In the genomic region with DNA sequence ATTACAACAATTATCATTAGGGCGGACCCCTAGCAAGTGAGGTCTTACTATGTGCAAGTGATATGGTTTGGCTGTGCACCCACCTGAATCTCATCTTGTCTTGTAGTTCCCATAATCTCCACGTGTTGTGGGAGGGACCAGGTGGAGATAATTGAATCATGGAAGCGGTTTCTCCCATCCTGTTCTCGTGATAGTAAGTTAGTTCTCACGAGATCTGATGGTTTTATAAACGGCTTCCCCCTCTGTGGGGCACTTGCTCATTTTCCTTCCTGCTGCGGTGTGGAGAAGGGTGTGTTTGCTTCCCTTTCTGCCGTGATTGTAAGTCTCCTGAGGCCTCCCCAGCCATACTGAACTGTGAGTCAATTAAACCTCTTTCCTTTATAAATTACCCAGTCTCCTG, we compare ENCODE assay signal across 17 cellular contexts.
DNase-seq lines count a peak whose midpoint lies in the region; ATAC-seq, FAIRE-seq and TF ChIP-seq lines count a peak whose summit lies in the region.
"Had no signal": no experiment of that assay in that cellular context is flagged by ENCODE, and none has a peak within 500 bp of the region (broad histone marks: within the 10 kb centered on the region; RNA-seq: fewer than 3 reads in every experiment).

No MANE protein-coding gene starts in this region.

- no peaks in the 10 kb centered on the region for H3K9me1 ChIP-seq in K562 (ENCODE audit: control insufficient read depth, insufficient read depth, low read length)

- H4K20me1 ChIP-seq in GM23338 (replicated peaks; ENCODE audit: insufficient read depth) (no peaks in the 10 kb centered on the region), K562 (replicated peaks; ENCODE audit: control insufficient read depth, insufficient read depth, low read length) (no peaks in the 10 kb centered on the region)

- no peaks in the 10 kb centered on the region for H3K4me1 ChIP-seq in A549
- H3K4me1 ChIP-seq in GM23338 (ENCODE audit: insufficient read depth) = no peaks in the 10 kb centered on the region
- no peaks in the 10 kb centered on the region for H3K4me1 ChIP-seq in K562 (replicated peaks in 1 of 2; ENCODE audit: control insufficient read depth in 2 of 2, insufficient read depth in 2 of 2, low read length in 2 of 2)

- in situ Hi-C loops in K562 (cut with MboI) = no loop called here

- CTCF ChIA-PET in A549 (lab: Yijun Ruan, JAX) (no interaction called here), K562 (lab: Yijun Ruan, JAX; ENCODE audit: low intra/inter-chr PET ratio) (no interaction called here), WTC11 (lab: Charles Lee) (no interaction called here)

- H3K4me3 Mint-ChIP-seq in GM23338 (no peak overlapping the region), WTC11 (no peak overlapping the region)
- H3K4me3 Mint-ChIP-seq: CD4-positive, alpha-beta memory T cell; H9 had no signal

- H3K27ac Mint-ChIP-seq in GM23338 (no peak overlapping the region), WTC11 (no peak overlapping the region)
- H3K27ac Mint-ChIP-seq: CD4-positive, alpha-beta memory T cell; H9 had no signal

- TF ChIP-seq EP300 in A549 (IDR thresholded peaks at IDR 0.05) (no peak), K562 (IDR thresholded peaks at IDR 0.05; ENCODE audit: low read length) (no peak)

- no TSS peak for BruUV-seq in K562 (replicated peaks; lab: Mats Ljungman, UMichigan)

- no peak for FAIRE-seq in A549 (lab: Jason Lieb, UNC)
- FAIRE-seq in K562 (lab: Jason Lieb, UNC) = peak; percentile 42
- FAIRE-seq: G401.6, GM12892 had no signal

- H3K36me3 Mint-ChIP-seq in GM23338 (ENCODE audit: low read depth) = no peaks in the 10 kb centered on the region
- no peaks in the 10 kb centered on the region for H3K36me3 Mint-ChIP-seq in WTC11
- H3K36me3 Mint-ChIP-seq: CD4-positive, alpha-beta memory T cell had no signal

- H3K4me1 Mint-ChIP-seq in GM23338 = peaks cover under 1% of the 10 kb centered on the region; the same call in 1 of the 3 replicates
- peaks cover under 1% of the 10 kb centered on the region for H3K4me1 Mint-ChIP-seq in WTC11
- H3K4me1 Mint-ChIP-seq: CD4-positive, alpha-beta memory T cell had no signal

- TF ChIP-seq RAD21 in A549 (conservative IDR thresholded peaks at IDR 0.05 in 1 of 2, IDR thresholded peaks at IDR 0.05 in 1 of 2) (no peak), K562 (CRISPR knock-in tag; conservative IDR thresholded peaks at IDR 0.05 in 1 of 2, IDR thresholded peaks at IDR 0.05 in 1 of 2) (no peak)

- no peak for TF ChIP-seq POLR2A in A549 (IDR thresholded peaks at IDR 0.05; ENCODE audit: low read length)
- no peak for TF ChIP-seq POLR2A in K562 (conservative IDR thresholded peaks at IDR 0.05)

- H2AFZ ChIP-seq in GM23338 (peak overlapping the region; percentile 88; the same call in 1 of the 2 replicates), K562 (ENCODE audit: low read depth, low read length) (no peak overlapping the region)

- H3K36me3 ChIP-seq in GM23338 (ENCODE audit: insufficient read depth) = no peaks in the 10 kb centered on the region
- no peaks in the 10 kb centered on the region for H3K36me3 ChIP-seq in K562 (ENCODE audit: control insufficient read depth, insufficient read depth, low read length)

- no peak for TF ChIP-seq CTCF in A549 (IDR thresholded peaks at IDR 0.05)
- no peak for TF ChIP-seq CTCF in GM23338 (conservative IDR thresholded peaks at IDR 0.05; ENCODE audit: low read depth in 2 of 2)
- TF ChIP-seq CTCF in K562 (IDR thresholded peaks at IDR 0.05 in 2 of 3, conservative IDR thresholded peaks at IDR 0.05 in 1 of 3; ENCODE audit: insufficient read depth in 2 of 3, low read depth in 1 of 3, low read length in 3 of 3) = no peak
- TF ChIP-seq CTCF in WTC11 (IDR thresholded peaks at IDR 0.05) = no peak

- ATAC-seq in A549 (no peak), GM23338 (no peak), K562 (peak; percentile 39; the same call in 2 of the 3 replicates), WTC11 (no peak)
- ATAC-seq: HCT116 had no signal

- H3K4me2 ChIP-seq in A549 (peak overlapping the region; percentile 29; the same call in 2 of the 3 replicates), GM23338 (no peak overlapping the region), K562 (ENCODE audit: insufficient read depth, low read length) (no peak overlapping the region)

- H3K9me3 ChIP-seq in A549 (peaks cover 14% of the 10 kb centered on the region; the same call in 1 of the 3 replicates), K562 (replicated peaks; ENCODE audit: control insufficient read depth, insufficient read depth, low read depth, low read length) (peaks cover 8% of the 10 kb centered on the region; the same call in 1 of the 2 replicates)

- H3K27ac ChIP-seq in A549 (no peak overlapping the region), GM23338 (ENCODE audit: low read depth) (no peak overlapping the region), K562 (ENCODE audit: extremely low read depth, low read depth, low read length) (no peak overlapping the region)

- no peaks in the 10 kb centered on the region for H3K9me2 ChIP-seq in GM23338 (ENCODE audit: insufficient read depth)

- H3K9me3 Mint-ChIP-seq in GM23338 (no peaks in the 10 kb centered on the region), WTC11 (no peaks in the 10 kb centered on the region)
- H3K9me3 Mint-ChIP-seq: H9 had no signal

- peak in 1 of 2 experiments; percentile 3 for DNase-seq in A549 (ENCODE audit: low read depth in 1 of 2, low spot score in 1 of 2)
- DNase-seq in GM23338 (ENCODE audit: low spot score) = peak; percentile 6
- DNase-seq in NAMALWA (ENCODE audit: low spot score) = peak; percentile 31
- no peak for DNase-seq in K562 (ENCODE audit: extremely low read depth in 1 of 4, low spot score in 3 of 4)
- no peak for DNase-seq in kidney glomerular epithelial cell (lab: John Stamatoyannopoulos, UW)
- DNase-seq in WTC11 (ENCODE audit: low spot score) = no peak
- no peak for DNase-seq in NCI-H748 treated with DMSO at 0.1 percent for 48 hours (lab: John Stamatoyannopoulos, UW)
- DNase-seq: 8988T; C1 segment of cervical spinal cord; Caco-2; CD4-positive, alpha-beta memory T cell; DMS153; DND-41; H9 had no signal

- H3K27me3 ChIP-seq in GM23338 (ENCODE audit: insufficient read depth) (no peaks in the 10 kb centered on the region), K562 (ENCODE audit: control insufficient read depth in 2 of 2, insufficient read depth in 2 of 2, low read length in 2 of 2) (no peaks in the 10 kb centered on the region)

- H3K27me3 Mint-ChIP-seq in GM23338 (ENCODE audit: insufficient read depth, low read depth, poor library complexity) (no peaks in the 10 kb centered on the region), WTC11 (ENCODE audit: low read depth) (no peaks in the 10 kb centered on the region)

- POLR2A ChIA-PET in A549 (lab: Yijun Ruan, JAX) = no interaction called here
- POLR2A ChIA-PET in K562 (lab: Yijun Ruan, JAX) = no interaction called here
- POLR2A ChIA-PET in WTC11 (lab: Charles Lee) = interaction anchor here (0.7 kb wide), 1 partner anchor 14 kb away, joined by 4 read pairs; no protein-coding TSS in a partner anchor

- intact Hi-C loops in K562 (cut with micrococcal nuclease) = no loop called here

- H3K79me2 ChIP-seq in GM23338 (replicated peaks; ENCODE audit: insufficient read depth) (no peaks in the 10 kb centered on the region), K562 (ENCODE audit: control insufficient read depth, insufficient read depth, low read length) (no peaks in the 10 kb centered on the region)

- H3F3A ChIP-seq in GM23338 (replicated peaks; ENCODE audit: low read depth) = no peaks in the 10 kb centered on the region

- H3K9ac ChIP-seq in K562 (ENCODE audit: insufficient read depth in 1 of 2, low read depth in 2 of 2, low read length in 2 of 2) = no peak overlapping the region

- H3K4me3 ChIP-seq in A549 (no peak overlapping the region), GM23338 (no peak overlapping the region), K562 (no peak overlapping the region)

- 12% methylated on average over 8 of the region's 8 CpGs for WGBS in A549 (ENCODE audit: missing lambda C conversion rate)
- WGBS in K562 (ENCODE audit: insufficient coverage, low coverage, missing lambda C conversion rate) = 13% methylated on average over 8 of the region's 8 CpGs

TF ChIP-seq in A549, 52 proteins besides CTCF, POLR2A, EP300 and RAD21 (continues in another document):
- TF ChIP-seq JUN (IDR thresholded peaks at IDR 0.05) (no peak), RARB (CRISPR knock-in tag; IDR thresholded peaks at IDR 0.05) (no peak), SREBF2 (IDR thresholded peaks at IDR 0.05) (no peak), EHF (CRISPR knock-in tag; IDR thresholded peaks at IDR 0.05) (no peak)

TF ChIP-seq in GM23338, 12 proteins besides CTCF, POLR2A, EP300 and RAD21 (continues in another document):
- no peak for TF ChIP-seq STAT1 (IDR thresholded peaks at IDR 0.05; ENCODE audit: unreplicated experiment)
- TF ChIP-seq ZNF114 (CRISPR knock-in tag; IDR thresholded peaks at IDR 0.05) = no peak
- no peak for TF ChIP-seq ZNF331 (CRISPR knock-in tag; IDR thresholded peaks at IDR 0.05; ENCODE audit: low read depth)
- TF ChIP-seq EZH2 (IDR thresholded peaks at IDR 0.05; ENCODE audit: low read depth, unreplicated experiment) = no peak

TF ChIP-seq in K562, 482 proteins besides CTCF, POLR2A, EP300 and RAD21:
- TF ChIP-seq TBL1XR1 (IDR thresholded peaks at IDR 0.05; ENCODE audit: low read length in 2 of 2) (no peak), CBX3 (IDR thresholded peaks at IDR 0.05; ENCODE audit: borderline replicate concordance in 1 of 2, low read length in 2 of 2) (peak in 1 of 2 experiments; percentile 39; a peak in 1 of 3 replicates), CHD2 (IDR thresholded peaks at IDR 0.05; ENCODE audit: low read depth, low read length) (peak; percentile 78)

TF ChIP-seq in WTC11, 78 proteins besides CTCF, POLR2A, EP300 and RAD21 (continues in another document):
- TF ChIP-seq ZBTB21 (CRISPR knock-in tag; IDR thresholded peaks at IDR 0.05; ENCODE audit: borderline replicate concordance) = no peak
- TF ChIP-seq MXD4 (CRISPR knock-in tag; IDR thresholded peaks at IDR 0.05; ENCODE audit: borderline replicate concordance) = no peak
- TF ChIP-seq, protein P1, sequence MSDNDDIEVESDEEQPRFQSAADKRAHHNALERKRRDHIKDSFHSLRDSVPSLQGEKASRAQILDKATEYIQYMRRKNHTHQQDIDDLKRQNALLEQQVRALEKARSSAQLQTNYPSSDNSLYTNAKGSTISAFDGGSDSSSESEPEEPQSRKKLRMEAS (CRISPR knock-in tag; IDR thresholded peaks at IDR 0.05) = no peak
- TF ChIP-seq ZNF232 (CRISPR knock-in tag; IDR thresholded peaks at IDR 0.05) = no peak
- TF ChIP-seq FOXP1 (CRISPR knock-in tag; IDR thresholded peaks at IDR 0.05; ENCODE audit: borderline replicate concordance) = no peak
- no peak for TF ChIP-seq NFE2L1 (CRISPR knock-in tag; IDR thresholded peaks at IDR 0.05)
- TF ChIP-seq NR3C1 (CRISPR knock-in tag; conservative IDR thresholded peaks at IDR 0.05; ENCODE audit: low read depth) = no peak

Comparison
In these comparisons a context has a peak if more than half of its experiments do, and no peak if none do; other contexts are left out.
1. DNase-seq: peak in GM23338 (single experiment) and NAMALWA (single experiment); none in K562 (0 of 4), kidney glomerular epithelial cell (single experiment), WTC11 (single experiment) and NCI-H748 treated with DMSO at 0.1 percent for 48 hours (single experiment).